In genomic region chr2:191607101-191607500, GRCh38 we compare ENCODE assay signal across 13 cellular contexts.
"Had no signal": no experiment of that assay in that cellular context is flagged by ENCODE, and none has a peak within 500 bp of the region (broad histone marks: within the 10 kb centered on the region; RNA-seq: fewer than 3 reads in every experiment).

No MANE protein-coding gene starts in this region.

- H3K9me3 ChIP-seq: esophagus squamous epithelium, spleen, transverse colon had no signal

- DNase-seq: activated T-cell treated with anti-CD3 and anti-CD28 coated beads, Interleukin-2, amount 50 U/mL, for 1 hour; amygdala; brain microvascular endothelial cell; esophagus squamous epithelium; natural killer cell; posterior cingulate gyrus; right cardiac atrium; spleen; stimulated activated CD4-positive, alpha-beta T cell treated with anti-CD3 and anti-CD28 coated beads, Interleukin-1b, Interleukin-23, amount 100 ng/mL, for 48 hours; transverse colon had no signal

- H3K9me3 Mint-ChIP-seq: activated naive CD4-positive, alpha-beta T cell treated with anti-CD3 and anti-CD28 coated beads, Interleukin-2, amount 50 U/mL, for 24 hours; natural killer cell had no signal

- H3K4me1 Mint-ChIP-seq: activated naive CD4-positive, alpha-beta T cell treated with anti-CD3 and anti-CD28 coated beads, Interleukin-2, amount 50 U/mL, for 24 hours; natural killer cell had no signal

- H3K27me3 ChIP-seq: brain microvascular endothelial cell, esophagus squamous epithelium, spleen, transverse colon had no signal

- H3K27me3 Mint-ChIP-seq: activated naive CD4-positive, alpha-beta T cell treated with anti-CD3 and anti-CD28 coated beads, Interleukin-2, amount 50 U/mL, for 24 hours; stimulated activated memory B cell treated with anti-CD40 and anti-IgM and Interleukin-4, amounts not matched to agents 10 μg/mL and 1 μg/mL and 100 μg/mL, for 72 hours had no signal

- H3K4me1 ChIP-seq: esophagus squamous epithelium, transverse colon had no signal

- H3K36me3 ChIP-seq: brain microvascular endothelial cell, esophagus squamous epithelium, spleen, transverse colon had no signal

- H3K27ac Mint-ChIP-seq: activated naive CD4-positive, alpha-beta T cell treated with anti-CD3 and anti-CD28 coated beads, Interleukin-2, amount 50 U/mL, for 24 hours; natural killer cell; stimulated activated memory B cell treated with anti-CD40 and anti-IgM and Interleukin-4, amounts not matched to agents 10 μg/mL and 1 μg/mL and 100 μg/mL, for 72 hours had no signal

- H3K4me3 Mint-ChIP-seq: activated naive CD4-positive, alpha-beta T cell treated with anti-CD3 and anti-CD28 coated beads, Interleukin-2, amount 50 U/mL, for 24 hours; natural killer cell; stimulated activated memory B cell treated with anti-CD40 and anti-IgM and Interleukin-4, amounts not matched to agents 10 μg/mL and 1 μg/mL and 100 μg/mL, for 72 hours had no signal

- H3K4me3 ChIP-seq: esophagus squamous epithelium, spleen, transverse colon had no signal

- ATAC-seq: activated CD4-positive, CD25-positive, alpha-beta regulatory T cell treated with anti-CD3 and anti-CD28 coated beads, Interleukin-2, amount 50 U/mL, for 24 hours; natural killer cell; right cardiac atrium; stimulated activated memory B cell treated with anti-CD40 and anti-IgM and Interleukin-4, amounts not matched to agents 10 μg/mL and 1 μg/mL and 100 μg/mL, for 72 hours had no signal

- H3K27ac ChIP-seq: brain microvascular endothelial cell, esophagus squamous epithelium, spleen, transverse colon had no signal

- H3K36me3 Mint-ChIP-seq: activated naive CD4-positive, alpha-beta T cell treated with anti-CD3 and anti-CD28 coated beads, Interleukin-2, amount 50 U/mL, for 24 hours; natural killer cell; stimulated activated memory B cell treated with anti-CD40 and anti-IgM and Interleukin-4, amounts not matched to agents 10 μg/mL and 1 μg/mL and 100 μg/mL, for 72 hours had no signal
